ENCODE assay signal across 8 cellular contexts in genomic region chr9:128946945-128947422, GRCh38. TPM values are rescaled to one million over a fixed set of nuclear protein-coding genes. Genes with fewer than 3 reads are reported as not detected.
DNase-seq lines count a peak whose midpoint lies in the region; ATAC-seq, FAIRE-seq and TF ChIP-seq lines count a peak whose summit lies in the region.

No MANE protein-coding gene starts in this region.

- no peaks in the 10 kb centered on the region for H3K9me2 ChIP-seq in neural cell (ENCODE audit: insufficient read depth, low read length)

- H4K20me1 ChIP-seq in neural cell (ENCODE audit: insufficient read depth), result no peaks in the 10 kb centered on the region

- WGBS in A549 (ENCODE audit: missing lambda C conversion rate), result 15% methylated on average over 29 of the region's 31 CpGs

- TF ChIP-seq RAD21 in A549 (conservative IDR thresholded peaks at IDR 0.05 in 1 of 2, IDR thresholded peaks at IDR 0.05 in 1 of 2), result no peak
- TF ChIP-seq RAD21 in neural cell (conservative IDR thresholded peaks at IDR 0.05), result no peak

- TF ChIP-seq EP300 in A549 (IDR thresholded peaks at IDR 0.05) (no peak), neural cell (conservative IDR thresholded peaks at IDR 0.05; ENCODE audit: poor library complexity, severe bottlenecking) (no peak)

- no peak for TF ChIP-seq POLR2A in A549 (IDR thresholded peaks at IDR 0.05; ENCODE audit: low read length)

- no peaks in the 10 kb centered on the region for H3K9me3 Mint-ChIP-seq in activated CD8-positive, alpha-beta T cell treated with anti-CD3 and anti-CD28 coated beads, Interleukin-2, amount 10 ng/mL, durations not matched to agents 7 days and 5 days (ENCODE audit: insufficient read depth)

- H3K27ac Mint-ChIP-seq in activated CD8-positive, alpha-beta T cell treated with anti-CD3 and anti-CD28 coated beads, Interleukin-2, amount 10 ng/mL, durations not matched to agents 7 days and 5 days, result peak overlapping the region; percentile 98

- no peaks in the 10 kb centered on the region for H3F3A ChIP-seq in neural cell (ENCODE audit: insufficient read depth, low read length, poor library complexity, severe bottlenecking)

- H2AFZ ChIP-seq in neural cell (ENCODE audit: low read depth, low read length), result peak overlapping the region; percentile 88

- DNase-seq in A549 (ENCODE audit: low read depth in 1 of 2, low spot score in 1 of 2), result peak in 1 of 2 experiments; percentile 24
- DNase-seq in activated CD8-positive, alpha-beta T cell treated with anti-CD3 and anti-CD28 coated beads, Interleukin-2, amount 10 ng/mL, durations not matched to agents 7 days and 5 days, result peak; percentile 38
- peak; percentile 28 for DNase-seq in fibroblast of the aortic adventitia (ENCODE audit: low read depth)
- no peak for DNase-seq in pons (ENCODE audit: low spot score)
- DNase-seq in midbrain (lab: John Stamatoyannopoulos, UW), result no peak

- H3K9ac ChIP-seq in neural cell (ENCODE audit: low read length), result peak overlapping the region; percentile 88

- H3K4me1 ChIP-seq in A549, result peaks cover 12% of the 10 kb centered on the region; the same call in 2 of the 3 replicates

- H3K36me3 ChIP-seq in neural cell (ENCODE audit: insufficient read depth, low read length), result no peaks in the 10 kb centered on the region

- peak; percentile 56 to 58 for ATAC-seq in A549
- ATAC-seq in GM18508 (IDR thresholded peaks at IDR 0.05; ENCODE audit: insufficient read depth, unreplicated experiment), result peak; percentile 25
- peak; percentile 31 for ATAC-seq in HG03439 (IDR thresholded peaks at IDR 0.05; ENCODE audit: unreplicated experiment)
- ATAC-seq in activated CD8-positive, alpha-beta T cell treated with anti-CD3 and anti-CD28 coated beads, Interleukin-2, amount 10 ng/mL, durations not matched to agents 7 days and 5 days, result peak; percentile 29

- peaks cover 22% of the 10 kb centered on the region for H3K4me1 Mint-ChIP-seq in activated CD8-positive, alpha-beta T cell treated with anti-CD3 and anti-CD28 coated beads, Interleukin-2, amount 10 ng/mL, durations not matched to agents 7 days and 5 days (ENCODE audit: low read depth)

- H3K27me3 Mint-ChIP-seq in activated CD8-positive, alpha-beta T cell treated with anti-CD3 and anti-CD28 coated beads, Interleukin-2, amount 10 ng/mL, durations not matched to agents 7 days and 5 days (ENCODE audit: low read depth), result no peaks in the 10 kb centered on the region

- H3K27me3 ChIP-seq in neural cell (ENCODE audit: insufficient read depth, low read depth, low read length), result no peaks in the 10 kb centered on the region

- POLR2A ChIA-PET in A549 (lab: Yijun Ruan, JAX), result no interaction called here
- POLR2A ChIA-PET in activated CD8-positive, alpha-beta T cell treated with anti-CD3 and anti-CD28 coated beads, Interleukin-2, amount 10 ng/mL, durations not matched to agents 7 days and 5 days (lab: Charles Lee), result interaction anchor here (0.8 to 0.9 kb wide), 2 partner anchors 59 to 69 kb away, joined by 3 read pairs; no protein-coding TSS in a partner anchor

- peak overlapping the region; percentile 91 to 95 for H3K27ac ChIP-seq in A549
- peak overlapping the region; percentile 85 for H3K27ac ChIP-seq in neural cell (ENCODE audit: low read length)

- peak overlapping the region; percentile 97 for H3K4me3 Mint-ChIP-seq in activated CD8-positive, alpha-beta T cell treated with anti-CD3 and anti-CD28 coated beads, Interleukin-2, amount 10 ng/mL, durations not matched to agents 7 days and 5 days

- no peak for TF ChIP-seq CTCF in A549 (IDR thresholded peaks at IDR 0.05)
- no peak for TF ChIP-seq CTCF in fibroblast of the aortic adventitia (IDR thresholded peaks at IDR 0.05; ENCODE audit: insufficient read depth, low read length)
- no peak for TF ChIP-seq CTCF in neural cell (IDR thresholded peaks at IDR 0.05; ENCODE audit: poor library complexity, severe bottlenecking)

- peaks cover 5% of the 10 kb centered on the region for H3K79me2 ChIP-seq in neural cell (replicated peaks; ENCODE audit: insufficient read depth, low read length)

- peaks cover 24% of the 10 kb centered on the region for H3K36me3 Mint-ChIP-seq in activated CD8-positive, alpha-beta T cell treated with anti-CD3 and anti-CD28 coated beads, Interleukin-2, amount 10 ng/mL, durations not matched to agents 7 days and 5 days (ENCODE audit: low read depth)

- H3K9me3 ChIP-seq in A549 (no peaks in the 10 kb centered on the region), neural cell (ENCODE audit: low read length) (no peaks in the 10 kb centered on the region)

- H3K4me2 ChIP-seq in A549 (peak overlapping the region; percentile 92), neural cell (ENCODE audit: low read length) (peak overlapping the region; percentile 73)

- FAIRE-seq in A549 (lab: Jason Lieb, UNC), result no peak

- CTCF ChIA-PET in A549 (lab: Yijun Ruan, JAX), result interaction anchor here (0.6 to 2.9 kb wide), 3 partner anchors 19 to 72 kb away, joined by 3 to 12 read pairs (median 4); no protein-coding TSS in a partner anchor
- CTCF ChIA-PET in activated CD8-positive, alpha-beta T cell treated with anti-CD3 and anti-CD28 coated beads, Interleukin-2, amount 10 ng/mL, durations not matched to agents 7 days and 5 days (lab: Charles Lee), result no interaction called here

- H3K4me3 ChIP-seq in A549 (peak overlapping the region; percentile 85), fibroblast of the aortic adventitia (ENCODE audit: low read depth, low read length) (peak overlapping the region; percentile 93), neural cell (ENCODE audit: low read length) (peak overlapping the region; percentile 95)

TF ChIP-seq in A549, 52 proteins besides CTCF, POLR2A, EP300 and RAD21:
- TF ChIP-seq RARB (CRISPR knock-in tag; IDR thresholded peaks at IDR 0.05) (no peak), RCOR1 (IDR thresholded peaks at IDR 0.05; ENCODE audit: low read depth, low read length) (no peak)

TF ChIP-seq in neural cell, 6 proteins besides CTCF, POLR2A, EP300 and RAD21 (continues in another document):
- TF ChIP-seq REST (IDR thresholded peaks at IDR 0.05; ENCODE audit: borderline replicate concordance) (no peak), MXI1 (conservative IDR thresholded peaks at IDR 0.05; ENCODE audit: poor library complexity, severe bottlenecking) (no peak), SMC3 (conservative IDR thresholded peaks at IDR 0.05; ENCODE audit: poor library complexity) (no peak)

RNA-seq across cellular contexts. Expression of gene DOLK, which starts 0.4 kb away (rescaled TPM):
- polyA plus RNA-seq in A549 (2011; rRNA removed) (25.4 and 27.8 TPM in 2 replicates), A549 (2017; fragmentation: RNase III; extraction: RNeasy Plus Mini Kit Qiagen cat#74134 plus additional on column Dnase treatment) (19.9 to 22.8 TPM (median 22.2 TPM) in 3 replicates), neural cell (11.3 and 14.4 TPM in 2 replicates)
- polyA plus RNA-seq in A549 (2012; cell fraction: cytosol; rRNA removed), result 23.8 and 34.1 TPM in 2 replicates
- polyA plus RNA-seq in A549 (2012; cell fraction: nucleus; rRNA removed), result 37.4 and 40.1 TPM in 2 replicates
- polyA minus RNA-seq in A549 (2011; rRNA and poly(A)+ RNA removed), result 36.7 and 51.3 TPM in 2 replicates
- total RNA-seq in activated CD8-positive, alpha-beta T cell treated with anti-CD3 and anti-CD28 coated beads, Interleukin-2, amount 10 ng/mL, durations not matched to agents 7 days and 5 days, result 1 to 10 TPM; 7.9 to 8.7 TPM
- total RNA-seq in fibroblast of the aortic adventitia (ENCODE audit: low replicate concordance), result 17.6 and 27.4 TPM in 2 replicates
- 22.9 and 28.7 TPM in 2 replicates for polyA minus RNA-seq in neural cell

RNA-seq across cellular contexts. Expression of gene NUP188, which starts 0.5 kb away (rescaled TPM):
- 52.3 and 62.1 TPM in 2 replicates for polyA plus RNA-seq in A549 (2011; rRNA removed)
- polyA plus RNA-seq in A549 (2012; cell fraction: cytosol; rRNA removed), result 62.7 and 67.5 TPM in 2 replicates
- polyA plus RNA-seq in A549 (2012; cell fraction: nucleus; rRNA removed), result 107 and 133 TPM in 2 replicates
- polyA plus RNA-seq in A549 (2017; fragmentation: RNase III; extraction: RNeasy Plus Mini Kit Qiagen cat#74134 plus additional on column Dnase treatment), result 29.2 to 37.9 TPM (median 33.2 TPM) in 3 replicates
- polyA minus RNA-seq in A549 (2011; rRNA and poly(A)+ RNA removed), result 176 and 187 TPM in 2 replicates
- 10 to 100 TPM; 83.8 to 85.2 TPM for total RNA-seq in activated CD8-positive, alpha-beta T cell treated with anti-CD3 and anti-CD28 coated beads, Interleukin-2, amount 10 ng/mL, durations not matched to agents 7 days and 5 days
- total RNA-seq in fibroblast of the aortic adventitia (ENCODE audit: low replicate concordance), result 37.0 and 69.1 TPM in 2 replicates
- polyA plus RNA-seq in neural cell, result 21.2 and 24.0 TPM in 2 replicates
- 49.7 and 62.0 TPM in 2 replicates for polyA minus RNA-seq in neural cell

RNA-seq across cellular contexts. Expression of gene PHYHD1, which starts 26.2 kb away (rescaled TPM):
- polyA plus RNA-seq in A549 (2011; rRNA removed), result 0.12 TPM in 1 of 2 replicates, not detected in the other
- polyA plus RNA-seq in A549 (2012; cell fraction: cytosol; rRNA removed), result 0.05 and 0.06 TPM in 2 replicates
- polyA plus RNA-seq in A549 (2012; cell fraction: nucleus; rRNA removed), result 0.28 TPM in 1 of 2 replicates, not detected in the other
- 0.12 TPM in 1 of 3 replicates, not detected in the others for polyA plus RNA-seq in A549 (2017; fragmentation: RNase III; extraction: RNeasy Plus Mini Kit Qiagen cat#74134 plus additional on column Dnase treatment)
- polyA minus RNA-seq in A549 (2011; rRNA and poly(A)+ RNA removed), result not detected in 2 replicates
- under 1 TPM; 0.55 to 0.68 TPM for total RNA-seq in activated CD8-positive, alpha-beta T cell treated with anti-CD3 and anti-CD28 coated beads, Interleukin-2, amount 10 ng/mL, durations not matched to agents 7 days and 5 days
- 8.5 and 13.1 TPM in 2 replicates for total RNA-seq in fibroblast of the aortic adventitia (ENCODE audit: low replicate concordance)
- not detected in 2 replicates for polyA plus RNA-seq in neural cell
- polyA minus RNA-seq in neural cell, result 0.97 TPM in 1 of 2 replicates, not detected in the other

Comparison
In these comparisons a context has a peak if more than half of its experiments do, and no peak if none do; other contexts are left out.
1. DNase-seq: peak in activated CD8-positive, alpha-beta T cell treated with anti-CD3 and anti-CD28 coated beads, Interleukin-2, amount 10 ng/mL, durations not matched to agents 7 days and 5 days (single experiment) and fibroblast of the aortic adventitia (single experiment); none in pons (single experiment) and midbrain (single experiment).
2. Peak in every context shown above with its lines, with median percentiles within 50 percentile points of each other: ATAC-seq and H3K4me3 ChIP-seq.